In the genomic region with DNA sequence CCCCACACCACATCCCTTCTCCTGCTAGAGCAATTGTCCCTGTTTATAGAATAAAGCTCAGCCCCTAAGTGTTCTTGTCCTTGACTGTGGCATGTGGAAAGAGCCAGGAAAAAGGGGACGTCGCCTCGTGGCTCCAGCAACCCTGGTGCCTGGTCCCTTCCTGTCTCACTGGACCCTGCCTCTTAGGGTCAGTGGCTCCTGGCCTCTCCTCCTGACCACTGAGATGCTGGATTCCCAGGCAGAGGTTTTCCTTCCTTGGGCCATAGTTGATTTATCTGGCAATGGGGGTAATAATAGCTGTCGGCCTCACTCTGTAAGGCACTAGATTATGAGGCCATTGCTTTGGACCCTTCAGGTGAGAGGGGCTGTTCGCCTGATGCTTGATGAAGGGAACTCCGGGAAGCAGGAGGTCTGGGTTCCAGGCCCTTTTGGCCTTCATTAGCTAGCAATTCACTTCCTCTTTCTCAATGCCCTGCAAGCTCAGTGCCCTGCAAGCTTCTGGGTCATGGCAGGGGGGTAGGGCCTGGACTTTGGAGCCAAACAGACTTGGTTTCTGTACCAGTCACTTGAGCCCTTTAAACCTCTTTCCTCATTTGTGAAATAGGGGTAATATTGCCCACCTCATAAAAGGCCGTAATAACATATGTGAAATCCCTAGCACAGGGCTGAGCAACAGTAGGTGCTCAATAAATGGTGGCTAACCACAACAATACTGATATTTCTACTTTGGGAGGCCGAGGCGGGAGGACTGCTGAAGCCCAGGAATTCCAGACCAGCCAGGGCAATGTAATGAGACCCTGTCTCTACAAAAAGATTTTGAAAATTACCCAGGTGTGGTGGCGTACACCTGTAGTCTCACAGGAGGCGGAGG, we compare ENCODE assay signal across 8 cellular contexts. TPM values are rescaled to one million over a fixed set of nuclear protein-coding genes. Genes with fewer than 3 reads are reported as not detected.
DNase-seq lines count a peak whose midpoint lies in the region; ATAC-seq and TF ChIP-seq lines count a peak whose summit lies in the region.

No MANE protein-coding gene starts in this region.

- peak overlapping the region; percentile 78 for H3K4me3 ChIP-seq in AG04449 (ENCODE audit: low read depth, low read length)
- peak overlapping the region; percentile 63 to 96 for H3K4me3 ChIP-seq in body of pancreas
- peak overlapping the region; percentile 76 for H3K4me3 ChIP-seq in mononuclear cell (ENCODE audit: low read length)

- CTCF ChIA-PET in AG04449 (lab: Yijun Ruan, JAX) = interaction anchor here (1.1 kb wide), 1 partner anchor 8 kb away, joined by 3 read pairs; no protein-coding TSS in a partner anchor

- intact Hi-C loops in body of pancreas (cut with DNase I) = no loop called here

- WGBS in body of pancreas, 2 donors = 62 to 69% methylated on average over 8 to 11 of the region's 11 CpGs

- TF ChIP-seq POLR2A in body of pancreas (IDR thresholded peaks at IDR 0.05) (no peak), GM18505 (IDR thresholded peaks at IDR 0.05; ENCODE audit: borderline replicate concordance, extremely low read depth, insufficient read depth, insufficient read length) (no peak)

- TF ChIP-seq CTCF in AG04449 (IDR thresholded peaks at IDR 0.05; ENCODE audit: insufficient read depth, low read length, missing control alignments) (no peak), body of pancreas (IDR thresholded peaks at IDR 0.05) (no peak)

- ATAC-seq in body of pancreas = no peak
- no peak for ATAC-seq in GM18505 (IDR thresholded peaks at IDR 0.05; ENCODE audit: unreplicated experiment)

- peaks cover 19% of the 10 kb centered on the region for H3K4me1 ChIP-seq in body of pancreas
- peaks cover 13% of the 10 kb centered on the region for H3K4me1 ChIP-seq in mononuclear cell (ENCODE audit: insufficient read depth, low read length)

- POLR2A ChIA-PET in AG04449 (lab: Yijun Ruan, JAX) = interaction anchor here (0.6 to 0.7 kb wide), 3 partner anchors 23 to 62 kb away, joined by 3 read pairs; no protein-coding TSS in a partner anchor

- peak overlapping the region in 3 of 4 donors; percentile 77 to 88 (median 80) for H3K27ac ChIP-seq in body of pancreas

- H3K9me3 ChIP-seq in body of pancreas = no peaks in the 10 kb centered on the region
- H3K9me3 ChIP-seq in mononuclear cell (ENCODE audit: low read depth, low read length) = no peaks in the 10 kb centered on the region

- no peaks in the 10 kb centered on the region for H3K36me3 ChIP-seq in body of pancreas (replicated peaks in 1 of 2; ENCODE audit: insufficient read depth in 1 of 2, low read depth in 2 of 2)

- DNase-seq in AG04449 (ENCODE audit: low read depth, low spot score) = no peak
- DNase-seq in HuH-7.5 (ENCODE audit: low spot score) = peak; percentile 79
- peak; percentile 35 to 65 (median 54) for DNase-seq in body of pancreas
- no peak for DNase-seq in hippocampal formation (lab: John Stamatoyannopoulos, UW)
- no peak for DNase-seq in SW 1271 (lab: John Stamatoyannopoulos, UW)
- DNase-seq in HPDE6-E6E7 (ENCODE audit: extremely low spot score) = no peak

- H3K27me3 ChIP-seq in body of pancreas (no peaks in the 10 kb centered on the region), mononuclear cell (ENCODE audit: insufficient read depth, low read length) (no peaks in the 10 kb centered on the region)

RNA-seq across cellular contexts. Expression of a gene that starts 1.1 kb away (rescaled TPM):
- total RNA-seq in body of pancreas (100 to 1,000 TPM in 1 of 2 donors, 10 to 100 TPM in 1; 35.9 to 135 TPM), mononuclear cell (9.8 TPM)

RNA-seq across cellular contexts. Expression of a gene that starts 38.0 kb away (rescaled TPM):
- total RNA-seq in body of pancreas (10 to 100 TPM; 17.4 to 19.1 TPM), mononuclear cell (31.3 TPM)

Comparison
In these comparisons a context has a peak if more than half of its experiments do, and no peak if none do; other contexts are left out.
1. DNase-seq: peak in HuH-7.5 (single experiment) and body of pancreas (4 of 4); none in AG04449 (single experiment), hippocampal formation (0 of 2), SW 1271 (0 of 2) and HPDE6-E6E7 (single experiment).
2. Peak in every context shown above with its lines, with median percentiles within 50 percentile points of each other: H3K4me3 ChIP-seq.